In genomic region chr5:72499730-72500129, GRCh38 we compare ENCODE assay signal across 29 cellular contexts. TPM values are rescaled to one million over a fixed set of nuclear protein-coding genes. Genes with fewer than 3 reads are reported as not detected.
DNase-seq lines count a peak whose midpoint lies in the region; ATAC-seq and TF ChIP-seq lines count a peak whose summit lies in the region.
"Had no signal": no experiment of that assay in that cellular context is flagged by ENCODE, and none has a peak within 500 bp of the region (broad histone marks: within the 10 kb centered on the region; RNA-seq: fewer than 3 reads in every experiment).

No MANE protein-coding gene starts in this region.

- WGBS in heart right ventricle, 2 donors = 61 to 66% methylated on average over 12 of the region's 12 CpGs
- WGBS in lung, 2 donors = 79% methylated on average over 12 of the region's 12 CpGs
- WGBS in thyroid gland, 2 donors = 70 to 79% methylated on average over 12 of the region's 12 CpGs
- 90 to 100% methylated on average over 2 to 12 of the region's 12 CpGs for WGBS in transverse colon (ENCODE audit: low coverage in 1 of 2), 2 donors
- 91% methylated on average over 12 of the region's 12 CpGs for WGBS in suprapubic skin

- in situ Hi-C loops in transverse colon (cut with MboI; ENCODE audit: low pct_ligation_motif_present in 1 of 4, low pct_unique_long_range_greater_than_20kb in 1 of 4, low sequenced_read_pairs in 3 of 4) = no loop called here

- H3K36me3 ChIP-seq in ascending aorta = no peaks in the 10 kb centered on the region
- H3K36me3 ChIP-seq in heart right ventricle = no peaks in the 10 kb centered on the region
- no peaks in the 10 kb centered on the region for H3K36me3 ChIP-seq in lung (ENCODE audit: control insufficient read depth in 2 of 2, insufficient read depth in 2 of 2, low read length in 2 of 2)
- H3K36me3 ChIP-seq in thyroid gland = no peaks in the 10 kb centered on the region
- H3K36me3 ChIP-seq in transverse colon = no peaks in the 10 kb centered on the region
- H3K36me3 ChIP-seq in suprapubic skin = no peaks in the 10 kb centered on the region
- H3K36me3 ChIP-seq: ovary had no signal

- intact Hi-C loops in ascending aorta (cut with DNase I) (no loop called here), heart right ventricle (cut with DNase I) (loop anchor here in 1 of 10 donors (10.0 kb wide), 1 partner anchor 45 kb away; no protein-coding TSS in a partner anchor), thyroid gland (cut with DNase I) (no loop called here), transverse colon (cut with DNase I; ENCODE audit: low total_unique reads) (no loop called here)

- no peak for TF ChIP-seq POLR2A in thyroid gland (IDR thresholded peaks at IDR 0.05)
- no peak for TF ChIP-seq POLR2A in transverse colon (IDR thresholded peaks at IDR 0.05)
- TF ChIP-seq POLR2A in suprapubic skin (IDR thresholded peaks at IDR 0.05) = no peak

- H3K4me3 ChIP-seq in ascending aorta = no peak overlapping the region
- peak overlapping the region in 2 of 10 donors; percentile 3 to 9 for H3K4me3 ChIP-seq in heart right ventricle
- no peak overlapping the region for H3K4me3 ChIP-seq in lung
- no peak overlapping the region for H3K4me3 ChIP-seq in thyroid gland (replicated peaks in 1 of 3)
- H3K4me3 ChIP-seq in transverse colon = no peak overlapping the region
- H3K4me3 ChIP-seq in suprapubic skin = no peak overlapping the region
- H3K4me3 ChIP-seq: ovary had no signal

- ATAC-seq in heart right ventricle (peak; percentile 59 to 92 (median 80)), lung (ENCODE audit: insufficient read depth, low FRiP score) (no peak), GM18909 (IDR thresholded peaks at IDR 0.05; ENCODE audit: poor library complexity, unreplicated experiment) (no peak)
- ATAC-seq: activated CD8-positive, alpha-beta memory T cell treated with anti-CD3 and anti-CD28 coated beads, Interleukin-2, amount 10 ng/mL, durations not matched to agents 7 days and 5 days; activated T-cell treated with anti-CD3 and anti-CD28 coated beads, Interleukin-2, amount 50 U/mL, for 72 hours; effector memory CD8-positive, alpha-beta T cell; foreskin keratinocyte; PC-3 had no signal

- no peak for TF ChIP-seq EP300 in transverse colon (IDR thresholded peaks at IDR 0.05; ENCODE audit: low read depth)
- TF ChIP-seq EP300 in suprapubic skin (IDR thresholded peaks at IDR 0.05) = no peak

- TF ChIP-seq CTCF in ascending aorta (IDR thresholded peaks at IDR 0.05) (no peak), heart right ventricle (IDR thresholded peaks at IDR 0.05) (peak in 2 of 9 donors; percentile 16 to 18), lung (IDR thresholded peaks at IDR 0.05; ENCODE audit: control extremely low read depth, extremely low read depth) (no peak), thyroid gland (IDR thresholded peaks at IDR 0.05) (no peak), transverse colon (IDR thresholded peaks at IDR 0.05) (no peak), suprapubic skin (IDR thresholded peaks at IDR 0.05) (no peak)

- H3K9me3 ChIP-seq in ascending aorta (no peaks in the 10 kb centered on the region), heart right ventricle (no peaks in the 10 kb centered on the region), lung (ENCODE audit: control insufficient read depth in 2 of 2, insufficient read depth in 1 of 2, low read length in 1 of 2) (peaks cover 0 to 2% of the 10 kb centered on the region in 2 donors), thyroid gland (no peaks in the 10 kb centered on the region), transverse colon (no peaks in the 10 kb centered on the region), suprapubic skin (no peaks in the 10 kb centered on the region)
- H3K9me3 ChIP-seq: ovary had no signal

- H3K4me1 ChIP-seq in ascending aorta = peaks cover 0 to 16% of the 10 kb centered on the region in 2 donors
- peaks cover 0 to 63% (median 34%) of the 10 kb centered on the region in 9 donors for H3K4me1 ChIP-seq in heart right ventricle
- peaks cover 0 to 2% of the 10 kb centered on the region in 2 donors for H3K4me1 ChIP-seq in lung (ENCODE audit: control insufficient read depth in 2 of 2, insufficient read depth in 2 of 2, low read length in 2 of 2)
- H3K4me1 ChIP-seq in thyroid gland = peaks cover 4 to 17% of the 10 kb centered on the region in 2 donors
- peaks cover 0 to 12% (median 5%) of the 10 kb centered on the region in 4 donors for H3K4me1 ChIP-seq in transverse colon
- peaks cover 11% of the 10 kb centered on the region for H3K4me1 ChIP-seq in suprapubic skin

- H3K27me3 ChIP-seq in ascending aorta = no peaks in the 10 kb centered on the region
- no peaks in the 10 kb centered on the region for H3K27me3 ChIP-seq in heart right ventricle
- no peaks in the 10 kb centered on the region for H3K27me3 ChIP-seq in lung (ENCODE audit: control insufficient read depth, insufficient read depth)
- no peaks in the 10 kb centered on the region for H3K27me3 ChIP-seq in thyroid gland
- H3K27me3 ChIP-seq in transverse colon = no peaks in the 10 kb centered on the region
- H3K27me3 ChIP-seq in suprapubic skin = no peaks in the 10 kb centered on the region
- H3K27me3 ChIP-seq: foreskin keratinocyte, ovary had no signal

- no peak for DNase-seq in ascending aorta (ENCODE audit: low spot score in 2 of 2)
- peak; percentile 49 to 54 for DNase-seq in heart right ventricle
- DNase-seq in lung (ENCODE audit: low spot score) = no peak
- peak in 1 of 2 donors; percentile 5 for DNase-seq in thyroid gland
- DNase-seq in transverse colon = no peak
- no peak for DNase-seq in NCI-H187 treated with DMSO at 0.1 percent for 48 hours (lab: John Stamatoyannopoulos, UW)
- no peak for DNase-seq in suprapubic skin (ENCODE audit: low spot score in 2 of 2)
- DNase-seq: activated CD4-positive, alpha-beta T cell treated with anti-CD3 and anti-CD28 coated beads, Interleukin-2, amount 10 ng/mL, durations not matched to agents 7 days and 5 days; activated CD8-positive, alpha-beta memory T cell treated with anti-CD3 and anti-CD28 coated beads, Interleukin-2, amount 10 ng/mL, durations not matched to agents 7 days and 5 days; activated naive CD4-positive, alpha-beta T cell; activated T-cell treated with anti-CD3 and anti-CD28 coated beads, Interleukin-2, amount 50 U/mL, for 72 hours; CD8-positive, alpha-beta memory T cell; DMS 273 treated with DMSO at 0.1 percent for 48 hours; effector memory CD8-positive, alpha-beta T cell; foreskin keratinocyte; hippocampal formation; NCI-H1092 treated with DMSO at 0.1 percent for 48 hours; NCI-H187; NCI-H524 treated with DMSO at 0.1 percent for 48 hours; NK-92 treated with Interleukin-12 subunit alpha and Interleukin-12 subunit beta, amount 100 ng/mL, for 24 hours; ovary; PC-3; SHP77; stimulated activated CD4-positive, alpha-beta T cell treated with anti-CD3 and anti-CD28 coated beads, Interleukin-12 subunit alpha, Interleukin-12 subunit beta, amount 100 ng/mL, for 4 hours; stimulated activated CD4-positive, alpha-beta T cell treated with anti-CD3 and anti-CD28 coated beads, Interleukin-4, amount 100 ng/mL, for 1 hour had no signal

- H3K27ac ChIP-seq in ascending aorta = peak overlapping the region; percentile 37 to 73
- H3K27ac ChIP-seq in heart right ventricle = peak overlapping the region; percentile 38 to 92 (median 66)
- H3K27ac ChIP-seq in lung (ENCODE audit: low read depth in 1 of 2, low read length in 1 of 2) = peak overlapping the region; percentile 35 to 38
- peak overlapping the region; percentile 27 to 48 (median 31) for H3K27ac ChIP-seq in thyroid gland
- no peak overlapping the region for H3K27ac ChIP-seq in transverse colon
- H3K27ac ChIP-seq in suprapubic skin = no peak overlapping the region
- H3K27ac ChIP-seq: foreskin keratinocyte, ovary had no signal

RNA-seq across cellular contexts. Expression of gene ZNF366, which starts 7.5 kb away (rescaled TPM):
- 7.9 TPM for total RNA-seq in ascending aorta
- 10 to 100 TPM in 2 of 10 donors, 1 to 10 TPM in 8; 3.8 to 10.5 (median 5.4) TPM for total RNA-seq in heart right ventricle
- polyA plus RNA-seq in heart right ventricle = 1 to 10 TPM; 1.7 to 2.5 TPM
- total RNA-seq in lung = 1 to 10 TPM; 4.3 to 6.0 TPM
- polyA plus RNA-seq in lung = 1 to 10 TPM in 1 of 2 donors, under 1 TPM in 1; 0.73 to 3.0 TPM
- 10 to 100 TPM in 1 of 4 donors, 1 to 10 TPM in 3; 1.3 to 14.7 (median 3.0) TPM for total RNA-seq in thyroid gland
- total RNA-seq in transverse colon = 1 to 10 TPM in 1 of 4 donors, under 1 TPM in 3; 0.40 to 1.4 (median 0.72) TPM
- 1 to 10 TPM in 2 of 4 donors, under 1 TPM in 2; 0.38 to 3.8 (median 2.1) TPM for total RNA-seq in suprapubic skin
- total RNA-seq: A673; activated CD4-positive, alpha-beta T cell treated with anti-CD3 and anti-CD28 coated beads, Interleukin-2, amount 10 ng/mL, durations not matched to agents 7 days and 5 days; activated CD8-positive, alpha-beta memory T cell treated with anti-CD3 and anti-CD28 coated beads, Interleukin-2, amount 10 ng/mL, durations not matched to agents 7 days and 5 days; activated T-cell treated with anti-CD3 and anti-CD28 coated beads, Interleukin-2, amount 50 U/mL, for 72 hours; B cell; bronchial epithelial cell; CD8-positive, alpha-beta memory T cell; foreskin keratinocyte; PC-3 had no signal
- polyA plus RNA-seq: CD8-positive, alpha-beta memory T cell; foreskin keratinocyte had no signal

Comparison
In these comparisons a context has a peak if more than half of its experiments do, and no peak if none do; other contexts are left out.
1. DNase-seq: peak in heart right ventricle (2 of 2); none in ascending aorta (0 of 2), lung (single experiment), transverse colon (single experiment), NCI-H187 treated with DMSO at 0.1 percent for 48 hours (single experiment) and suprapubic skin (0 of 2).
2. H3K27ac ChIP-seq: peak in ascending aorta (2 of 2), heart right ventricle (10 of 10), lung (2 of 2) and thyroid gland (3 of 3); none in transverse colon (0 of 4) and suprapubic skin (single experiment).
3. ATAC-seq: peak in heart right ventricle (8 of 8); none in lung (single experiment) and GM18909 (single experiment).